ENCODE assay signal across 7 cellular contexts in the genomic region with DNA sequence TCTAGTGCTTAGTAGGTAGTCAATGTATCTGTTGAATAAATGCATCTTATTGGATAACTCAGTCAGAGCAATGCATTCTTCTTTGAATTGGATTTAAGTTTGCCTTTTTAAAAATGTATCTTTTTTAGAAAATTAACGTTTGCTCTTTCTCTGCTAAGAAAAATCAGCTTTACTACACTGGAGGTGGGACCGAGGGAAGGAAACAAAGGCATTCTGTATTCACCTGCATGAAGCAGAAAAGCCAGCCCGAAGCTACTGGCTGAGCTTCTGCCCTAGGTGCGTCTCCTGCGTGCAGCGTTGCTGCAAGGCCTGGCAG. TPM values are rescaled to one million over a fixed set of nuclear protein-coding genes. Genes with fewer than 3 reads are reported as not detected.
DNase-seq lines count a peak whose midpoint lies in the region; ATAC-seq and TF ChIP-seq lines count a peak whose summit lies in the region.

No MANE protein-coding gene starts in this region.

- H2BK12ac ChIP-seq in H9 (ENCODE audit: insufficient read length, low read depth, low read length): no peak overlapping the region

- H3K9me3 Mint-ChIP-seq in H9: peaks cover 2 to 3% of the 10 kb centered on the region in 2 experiments; a peak in 3 of 5 replicates
- H3K9me3 Mint-ChIP-seq in activated CD4-positive, alpha-beta memory T cell treated with anti-CD3 and anti-CD28 coated beads, Interleukin-2, amount 10 ng/mL, durations not matched to agents 7 days and 5 days: no peaks in the 10 kb centered on the region
- H3K9me3 Mint-ChIP-seq in stimulated activated memory B cell treated with anti-CD40 and anti-IgM and Interleukin-4, amounts not matched to agents 10 μg/mL and 1 μg/mL and 100 μg/mL, for 72 hours: no peaks in the 10 kb centered on the region

- H3K9me3 ChIP-seq in H9 (ENCODE audit: control insufficient read depth, low read depth, low read length): no peaks in the 10 kb centered on the region

- H2BK5ac ChIP-seq in H9 (ENCODE audit: insufficient read length, low read length): no peak overlapping the region

- no peak overlapping the region for H2BK15ac ChIP-seq in H9 (ENCODE audit: low read depth, low read length)

- no peak overlapping the region for H4K91ac ChIP-seq in H9 (ENCODE audit: insufficient read length, low read depth, low read length)

- H3K14ac ChIP-seq in H9 (ENCODE audit: insufficient read depth, low read length): peak overlapping the region; percentile 69

- H2BK20ac ChIP-seq in H9 (ENCODE audit: low read depth, low read length, poor library complexity, severe bottlenecking): no peak overlapping the region

- WGBS in H9 (ENCODE audit: extremely low coverage, insufficient read length, low lambda C conversion rate): no CpG with 5 or more reads among the region's 6 CpGs

- H3K36me3 Mint-ChIP-seq in H9 (ENCODE audit: insufficient read depth in 1 of 3, low read depth in 3 of 3): no peaks in the 10 kb centered on the region
- no peaks in the 10 kb centered on the region for H3K36me3 Mint-ChIP-seq in activated CD4-positive, alpha-beta memory T cell treated with anti-CD3 and anti-CD28 coated beads, Interleukin-2, amount 10 ng/mL, durations not matched to agents 7 days and 5 days (ENCODE audit: low read depth)
- no peaks in the 10 kb centered on the region for H3K36me3 Mint-ChIP-seq in stimulated activated memory B cell treated with anti-CD40 and anti-IgM and Interleukin-4, amounts not matched to agents 10 μg/mL and 1 μg/mL and 100 μg/mL, for 72 hours

- peak overlapping the region; percentile 47 to 98 (median 58); a peak in 3 of 7 replicates for H3K27ac Mint-ChIP-seq in H9
- H3K27ac Mint-ChIP-seq in activated CD4-positive, alpha-beta memory T cell treated with anti-CD3 and anti-CD28 coated beads, Interleukin-2, amount 10 ng/mL, durations not matched to agents 7 days and 5 days: peak overlapping the region; percentile 93
- peak overlapping the region; percentile 92 for H3K27ac Mint-ChIP-seq in stimulated activated memory B cell treated with anti-CD40 and anti-IgM and Interleukin-4, amounts not matched to agents 10 μg/mL and 1 μg/mL and 100 μg/mL, for 72 hours

- H4K8ac ChIP-seq in H9 (replicated peaks; ENCODE audit: insufficient read length, low read depth, low read length): no peak overlapping the region

- no peaks in the 10 kb centered on the region for H3K79me2 ChIP-seq in H9 (ENCODE audit: insufficient read depth, low read length)

- no peaks in the 10 kb centered on the region for H3K27me3 ChIP-seq in H9 (ENCODE audit: insufficient read depth, low read length)

- H2BK120ac ChIP-seq in H9 (ENCODE audit: low read depth, low read length, poor library complexity, severe bottlenecking): no peak overlapping the region

- peak overlapping the region; percentile 83 to 84 for H3K4me3 Mint-ChIP-seq in H9
- peak overlapping the region; percentile 88 for H3K4me3 Mint-ChIP-seq in activated CD4-positive, alpha-beta memory T cell treated with anti-CD3 and anti-CD28 coated beads, Interleukin-2, amount 10 ng/mL, durations not matched to agents 7 days and 5 days
- H3K4me3 Mint-ChIP-seq in stimulated activated memory B cell treated with anti-CD40 and anti-IgM and Interleukin-4, amounts not matched to agents 10 μg/mL and 1 μg/mL and 100 μg/mL, for 72 hours: peak overlapping the region; percentile 96

- no peak overlapping the region for H2AFZ ChIP-seq in H9 (ENCODE audit: low read length)

- peaks cover 24 to 29% of the 10 kb centered on the region in 2 experiments for H3K4me1 Mint-ChIP-seq in H9
- peaks cover 38% of the 10 kb centered on the region for H3K4me1 Mint-ChIP-seq in activated CD4-positive, alpha-beta memory T cell treated with anti-CD3 and anti-CD28 coated beads, Interleukin-2, amount 10 ng/mL, durations not matched to agents 7 days and 5 days
- peaks cover 23% of the 10 kb centered on the region for H3K4me1 Mint-ChIP-seq in stimulated activated memory B cell treated with anti-CD40 and anti-IgM and Interleukin-4, amounts not matched to agents 10 μg/mL and 1 μg/mL and 100 μg/mL, for 72 hours

- H3K23me2 ChIP-seq in H9 (ENCODE audit: insufficient read length, low read depth, low read length, poor library complexity, severe bottlenecking): no peaks in the 10 kb centered on the region

- H3K4me2 ChIP-seq in H9 (ENCODE audit: insufficient read depth, insufficient read length, low read length): peak overlapping the region; percentile 45

- H3K23ac ChIP-seq in H9 (ENCODE audit: insufficient read length, low read depth, low read length): no peak overlapping the region

- H3T11ph ChIP-seq in H9 (ENCODE audit: low read length): no peak overlapping the region

- no peak overlapping the region for H3K56ac ChIP-seq in H9 (ENCODE audit: insufficient read length, low read depth, low read length)

- TF ChIP-seq CTCF in H9 (conservative IDR thresholded peaks at IDR 0.05): no peak

- no peak for ATAC-seq in stimulated activated memory B cell treated with anti-CD40 and anti-IgM and Interleukin-4, amounts not matched to agents 10 μg/mL and 1 μg/mL and 100 μg/mL, for 72 hours

- H3K4me1 ChIP-seq in H9 (ENCODE audit: insufficient read depth, low read length): no peaks in the 10 kb centered on the region

- no peak overlapping the region for H3K4ac ChIP-seq in H9 (ENCODE audit: low read depth, low read length)

- H3K79me1 ChIP-seq in H9 (ENCODE audit: insufficient read depth, low read depth, low read length, poor library complexity, severe bottlenecking): no peaks in the 10 kb centered on the region

- no peaks in the 10 kb centered on the region for H4K20me1 ChIP-seq in H9 (ENCODE audit: control insufficient read depth, insufficient read depth, insufficient read length)

- H3K27me3 Mint-ChIP-seq in H9 (ENCODE audit: low read depth): no peaks in the 10 kb centered on the region
- H3K27me3 Mint-ChIP-seq in activated CD4-positive, alpha-beta memory T cell treated with anti-CD3 and anti-CD28 coated beads, Interleukin-2, amount 10 ng/mL, durations not matched to agents 7 days and 5 days: no peaks in the 10 kb centered on the region
- H3K27me3 Mint-ChIP-seq in stimulated activated memory B cell treated with anti-CD40 and anti-IgM and Interleukin-4, amounts not matched to agents 10 μg/mL and 1 μg/mL and 100 μg/mL, for 72 hours: no peaks in the 10 kb centered on the region

- peak overlapping the region; percentile 35 for H3K9ac ChIP-seq in H9 (ENCODE audit: extremely low read depth, insufficient read length, low read length)

- intact Hi-C loops in head of caudate nucleus (cut with DNase I): no loop called here

- DNase-seq in H9 (no peak), head of caudate nucleus (no peak), NCI-H526 treated with DMSO at 0.1 percent for 48 hours (lab: John Stamatoyannopoulos, UW) (no peak), cortex of kidney (lab: John Stamatoyannopoulos, UW) (no peak)
- DNase-seq in activated CD4-positive, alpha-beta memory T cell treated with anti-CD3 and anti-CD28 coated beads, Interleukin-2, amount 10 ng/mL, durations not matched to agents 7 days and 5 days: no peak

- no peak overlapping the region for H2AK5ac ChIP-seq in H9 (ENCODE audit: insufficient read length, low read length)

- no peak overlapping the region for H3K18ac ChIP-seq in H9 (ENCODE audit: insufficient read length, low read depth, low read length)

- POLR2A ChIA-PET in activated CD4-positive, alpha-beta memory T cell treated with anti-CD3 and anti-CD28 coated beads, Interleukin-2, amount 10 ng/mL, durations not matched to agents 7 days and 5 days (lab: Charles Lee): interaction anchor here (0.8 to 4.4 kb wide), 22 partner anchors 9 to 628 kb away, joined by 3 to 100 read pairs (median 4); partner anchors contain the start of genes CCDC7 and ITGB1

- H4K5ac ChIP-seq in H9 (ENCODE audit: insufficient read length, low read depth, low read length): no peak overlapping the region

- H3K4me3 ChIP-seq in iPS-11a (ENCODE audit: low read depth, low read length): peak overlapping the region; percentile 38

- CTCF ChIA-PET in activated CD4-positive, alpha-beta memory T cell treated with anti-CD3 and anti-CD28 coated beads, Interleukin-2, amount 10 ng/mL, durations not matched to agents 7 days and 5 days (lab: Charles Lee): interaction anchor here (0.6 to 3.4 kb wide), 9 partner anchors 14 to 602 kb away, joined by 3 to 16 read pairs (median 5); no protein-coding TSS in a partner anchor

- H3K27ac ChIP-seq in H9 (ENCODE audit: insufficient read length, low read depth, low read length): no peak overlapping the region

RNA-seq across cellular contexts. Expression of gene ITGB1, which starts 22.2 kb away (rescaled TPM):
- total RNA-seq in H9 (2021): 223 and 253 TPM in 2 replicates
- total RNA-seq in activated CD4-positive, alpha-beta memory T cell treated with anti-CD3 and anti-CD28 coated beads, Interleukin-2, amount 10 ng/mL, durations not matched to agents 7 days and 5 days: 100 to 1,000 TPM; 233 to 242 TPM
